Comparison of ENCODE assay signal across 5 cellular contexts in genomic region chr19:1468274-1469199, GRCh38.
A peak's percentile ranks its signal among the peaks of the same experiment; 100 is the strongest.
DNase-seq lines count a peak whose midpoint lies in the region; ATAC-seq and TF ChIP-seq lines count a peak whose summit lies in the region.

No MANE protein-coding gene starts in this region.

- no peaks in the 10 kb centered on the region for H3K36me3 Mint-ChIP-seq in stimulated activated effector memory CD8-positive, alpha-beta T cell treated with anti-CD3 and anti-CD28 coated beads, Interleukin-12 subunit alpha, Interleukin-12 subunit beta, amount 100 ng/mL, for 72 hours

- no peaks in the 10 kb centered on the region for H3K9me3 Mint-ChIP-seq in stimulated activated effector memory CD8-positive, alpha-beta T cell treated with anti-CD3 and anti-CD28 coated beads, Interleukin-12 subunit alpha, Interleukin-12 subunit beta, amount 100 ng/mL, for 72 hours

- peak; percentile 58 for TF ChIP-seq CTCF in LNCaP clone FGC (IDR thresholded peaks at IDR 0.05; ENCODE audit: control insufficient read depth, extremely low read depth, insufficient read depth)
- no peak for TF ChIP-seq CTCF in coronary artery (IDR thresholded peaks at IDR 0.05)

- H3K27ac ChIP-seq in coronary artery: no peak overlapping the region

- peaks cover 19% of the 10 kb centered on the region for H3K4me1 Mint-ChIP-seq in stimulated activated effector memory CD8-positive, alpha-beta T cell treated with anti-CD3 and anti-CD28 coated beads, Interleukin-12 subunit alpha, Interleukin-12 subunit beta, amount 100 ng/mL, for 72 hours

- ATAC-seq in stimulated activated effector memory CD8-positive, alpha-beta T cell treated with anti-CD3 and anti-CD28 coated beads, Interleukin-12 subunit alpha, Interleukin-12 subunit beta, amount 100 ng/mL, for 72 hours: peak; percentile 14
- ATAC-seq in HG02884 (IDR thresholded peaks at IDR 0.05; ENCODE audit: unreplicated experiment): no peak
- no peak for ATAC-seq in HG02885 (IDR thresholded peaks at IDR 0.05; ENCODE audit: poor library complexity, unreplicated experiment)

- peak overlapping the region; percentile 21 for H3K4me3 Mint-ChIP-seq in stimulated activated effector memory CD8-positive, alpha-beta T cell treated with anti-CD3 and anti-CD28 coated beads, Interleukin-12 subunit alpha, Interleukin-12 subunit beta, amount 100 ng/mL, for 72 hours

- H3K4me3 ChIP-seq in LNCaP clone FGC (ENCODE audit: low read depth, low read length) (no peak overlapping the region), coronary artery (peak overlapping the region; percentile 69)

- no peak overlapping the region for H3K27ac Mint-ChIP-seq in stimulated activated effector memory CD8-positive, alpha-beta T cell treated with anti-CD3 and anti-CD28 coated beads, Interleukin-12 subunit alpha, Interleukin-12 subunit beta, amount 100 ng/mL, for 72 hours

- DNase-seq in LNCaP clone FGC (ENCODE audit: low read depth) (no peak), coronary artery (ENCODE audit: low spot score) (no peak)
- DNase-seq in stimulated activated effector memory CD8-positive, alpha-beta T cell treated with anti-CD3 and anti-CD28 coated beads, Interleukin-12 subunit alpha, Interleukin-12 subunit beta, amount 100 ng/mL, for 72 hours (ENCODE audit: low spot score in 2 of 2): peak in 1 of 2 donors; percentile 60
